ENCODE assay signal across 9 cellular contexts in the genomic region with DNA sequence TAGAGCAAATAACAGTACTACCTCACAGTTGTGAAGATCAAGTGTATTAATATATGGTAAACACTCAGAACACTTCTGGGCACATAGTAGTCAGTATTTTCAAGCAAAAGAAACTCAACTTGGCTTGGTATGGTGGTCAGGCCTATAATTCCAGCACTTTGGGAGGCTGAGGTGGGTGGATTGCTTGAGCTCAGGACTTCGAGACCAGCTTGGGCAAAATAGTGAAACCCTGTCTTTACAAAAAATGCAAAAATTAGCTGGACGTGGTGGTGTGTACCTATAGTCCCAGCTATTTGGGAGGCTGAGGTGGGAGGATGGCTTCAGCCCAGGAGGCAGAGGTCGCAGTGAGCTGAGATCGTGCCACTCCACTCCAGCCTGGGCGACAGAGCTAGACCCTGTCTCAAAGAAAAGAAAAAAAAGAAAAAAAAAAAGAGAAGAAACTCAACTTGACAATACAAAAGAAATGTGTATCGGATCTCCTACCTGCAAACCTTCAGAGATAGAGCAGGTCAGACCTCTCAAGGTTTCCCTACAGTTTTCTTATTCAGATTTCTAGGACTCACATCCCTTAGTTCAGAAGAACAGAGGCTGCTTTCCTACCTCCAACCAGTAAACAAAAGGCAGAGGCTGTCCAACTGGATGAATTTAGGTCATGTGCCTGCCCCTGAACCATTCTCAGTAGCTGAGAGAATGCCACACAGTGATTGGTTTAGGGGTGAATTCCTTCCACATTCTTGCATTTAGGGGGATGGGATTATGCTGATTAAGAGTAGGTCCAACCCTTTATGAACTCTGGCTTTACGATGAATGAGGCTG. TPM values are rescaled to one million over a fixed set of nuclear protein-coding genes. Genes with fewer than 3 reads are reported as not detected.
DNase-seq lines count a peak whose midpoint lies in the region; ATAC-seq, FAIRE-seq and TF ChIP-seq lines count a peak whose summit lies in the region.
"Had no signal": no experiment of that assay in that cellular context is flagged by ENCODE, and none has a peak within 500 bp of the region (broad histone marks: within the 10 kb centered on the region; RNA-seq: fewer than 3 reads in every experiment).

No MANE protein-coding gene starts in this region.

- ATAC-seq in K562 (0 out of 3 replicates have a peak, but pooled peaks have one; percentile 3), left lobe of liver (no peak), GM21526 (IDR thresholded peaks at IDR 0.05; ENCODE audit: low FRiP score, unreplicated experiment) (no peak)
- ATAC-seq: activated T-cell treated with anti-CD3 and anti-CD28 coated beads, Interleukin-2, amount 50 U/mL, for 4 hours had no signal

- peak; percentile 59 for FAIRE-seq in K562 (lab: Jason Lieb, UNC)

- no TSS peak for BruUV-seq in K562 (replicated peaks; lab: Mats Ljungman, UMichigan)

- peaks cover 8 to 14% of the 10 kb centered on the region in 2 experiments for H3K4me1 ChIP-seq in K562 (replicated peaks in 1 of 2; ENCODE audit: control insufficient read depth in 2 of 2, insufficient read depth in 2 of 2, low read length in 2 of 2)

- in situ Hi-C loops in K562 (cut with MboI): no loop called here

- H3K4me2 ChIP-seq in K562 (ENCODE audit: insufficient read depth, low read length): 0 out of 2 replicates have a peak overlapping the region, but pooled peaks have one; percentile 9

- intact Hi-C loops in K562 (cut with micrococcal nuclease): no loop called here

- POLR2A ChIA-PET in K562 (lab: Yijun Ruan, JAX): interaction anchor here (0.7 to 0.8 kb wide), 2 partner anchors 14 to 422 kb away, joined by 3 read pairs; no protein-coding TSS in a partner anchor

- H3K9me3 ChIP-seq in K562 (replicated peaks; ENCODE audit: control insufficient read depth, insufficient read depth, low read depth, low read length): no peaks in the 10 kb centered on the region

- no peak overlapping the region for H3K4me3 ChIP-seq in K562

- peaks cover 34% of the 10 kb centered on the region for H3K79me2 ChIP-seq in K562 (ENCODE audit: control insufficient read depth, insufficient read depth, low read length)

- peak; percentile 59 for DNase-seq in DMS53 (lab: John Stamatoyannopoulos, UW)
- DNase-seq in LoVo (ENCODE audit: low spot score): peak; percentile 9
- DNase-seq in K562 (ENCODE audit: extremely low read depth in 1 of 4, low spot score in 3 of 4): peak; percentile 22 to 48 (median 30)
- peak; percentile 15 for DNase-seq in left lobe of liver (ENCODE audit: low spot score)
- no peak for DNase-seq in midbrain (lab: John Stamatoyannopoulos, UW)
- no peak for DNase-seq in GM19238 (ENCODE audit: insufficient read length, low spot score)
- DNase-seq in stimulated activated CD8-positive, alpha-beta memory T cell treated with anti-CD3 and anti-CD28 coated beads, Interleukin-4, amount 100 ng/mL, for 48 hours: no peak
- DNase-seq: activated T-cell treated with anti-CD3 and anti-CD28 coated beads, Interleukin-2, amount 50 U/mL, for 4 hours had no signal

- TF ChIP-seq CTCF in K562 (IDR thresholded peaks at IDR 0.05 in 2 of 3, conservative IDR thresholded peaks at IDR 0.05 in 1 of 3; ENCODE audit: insufficient read depth in 2 of 3, low read depth in 1 of 3, low read length in 3 of 3): no peak

- TF ChIP-seq POLR2A in K562 (conservative IDR thresholded peaks at IDR 0.05): no peak

- H4K20me1 ChIP-seq in K562 (replicated peaks; ENCODE audit: control insufficient read depth, insufficient read depth, low read length): no peaks in the 10 kb centered on the region

- no peaks in the 10 kb centered on the region for H3K27me3 ChIP-seq in K562 (ENCODE audit: control insufficient read depth in 2 of 2, insufficient read depth in 2 of 2, low read length in 2 of 2)

- WGBS in K562 (ENCODE audit: insufficient coverage, low coverage, missing lambda C conversion rate): 68% methylated on average over 7 of the region's 7 CpGs

- H2AFZ ChIP-seq in K562 (ENCODE audit: low read depth, low read length): peak overlapping the region; percentile 92

- no peak for TF ChIP-seq EP300 in K562 (IDR thresholded peaks at IDR 0.05; ENCODE audit: low read length)

- no peak overlapping the region for H3K27ac ChIP-seq in K562 (ENCODE audit: extremely low read depth, low read depth, low read length)

- H3K36me3 ChIP-seq in K562 (ENCODE audit: control insufficient read depth, insufficient read depth, low read length): peaks cover 28% of the 10 kb centered on the region; the same call in 2 of the 3 replicates

- H3K9me1 ChIP-seq in K562 (ENCODE audit: control insufficient read depth, insufficient read depth, low read length): no peaks in the 10 kb centered on the region

- CTCF ChIA-PET in K562 (lab: Yijun Ruan, JAX; ENCODE audit: low intra/inter-chr PET ratio): no interaction called here

- H3K9ac ChIP-seq in K562 (ENCODE audit: insufficient read depth in 1 of 2, low read depth in 2 of 2, low read length in 2 of 2): no peak overlapping the region

- no peak for TF ChIP-seq RAD21 in K562 (CRISPR knock-in tag; conservative IDR thresholded peaks at IDR 0.05 in 1 of 2, IDR thresholded peaks at IDR 0.05 in 1 of 2)

TF ChIP-seq in K562, 482 proteins besides CTCF, POLR2A, EP300 and RAD21 (continues in another document):
- TF ChIP-seq, protein P1, sequence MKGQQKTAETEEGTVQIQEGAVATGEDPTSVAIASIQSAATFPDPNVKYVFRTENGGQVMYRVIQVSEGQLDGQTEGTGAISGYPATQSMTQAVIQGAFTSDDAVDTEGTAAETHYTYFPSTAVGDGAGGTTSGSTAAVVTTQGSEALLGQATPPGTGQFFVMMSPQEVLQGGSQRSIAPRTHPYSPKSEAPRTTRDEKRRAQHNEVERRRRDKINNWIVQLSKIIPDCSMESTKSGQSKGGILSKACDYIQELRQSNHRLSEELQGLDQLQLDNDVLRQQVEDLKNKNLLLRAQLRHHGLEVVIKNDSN (CRISPR knock-in tag; IDR thresholded peaks at IDR 0.05): peak; percentile 53
- TF ChIP-seq HNRNPK (IDR thresholded peaks at IDR 0.05; ENCODE audit: low read depth, low read length, poor library complexity, severe bottlenecking) (no peak), RAD51 (IDR thresholded peaks at IDR 0.05; ENCODE audit: borderline replicate concordance, low read depth) (peak; percentile 54; the same call in 1 of the 2 replicates)
- TF ChIP-seq, protein P2, sequence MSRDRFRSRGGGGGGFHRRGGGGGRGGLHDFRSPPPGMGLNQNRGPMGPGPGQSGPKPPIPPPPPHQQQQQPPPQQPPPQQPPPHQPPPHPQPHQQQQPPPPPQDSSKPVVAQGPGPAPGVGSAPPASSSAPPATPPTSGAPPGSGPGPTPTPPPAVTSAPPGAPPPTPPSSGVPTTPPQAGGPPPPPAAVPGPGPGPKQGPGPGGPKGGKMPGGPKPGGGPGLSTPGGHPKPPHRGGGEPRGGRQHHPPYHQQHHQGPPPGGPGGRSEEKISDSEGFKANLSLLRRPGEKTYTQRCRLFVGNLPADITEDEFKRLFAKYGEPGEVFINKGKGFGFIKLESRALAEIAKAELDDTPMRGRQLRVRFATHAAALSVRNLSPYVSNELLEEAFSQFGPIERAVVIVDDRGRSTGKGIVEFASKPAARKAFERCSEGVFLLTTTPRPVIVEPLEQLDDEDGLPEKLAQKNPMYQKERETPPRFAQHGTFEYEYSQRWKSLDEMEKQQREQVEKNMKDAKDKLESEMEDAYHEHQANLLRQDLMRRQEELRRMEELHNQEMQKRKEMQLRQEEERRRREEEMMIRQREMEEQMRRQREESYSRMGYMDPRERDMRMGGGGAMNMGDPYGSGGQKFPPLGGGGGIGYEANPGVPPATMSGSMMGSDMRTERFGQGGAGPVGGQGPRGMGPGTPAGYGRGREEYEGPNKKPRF (IDR thresholded peaks at IDR 0.05; ENCODE audit: low read depth, low read length): no peak

RNA-seq across cellular contexts. Expression of a gene that starts 1.7 kb away (rescaled TPM):
- total RNA-seq in K562 (2011; cell fraction: chromatin; rRNA removed; ENCODE audit: low replicate concordance): 165 and 234 TPM in 2 replicates
- total RNA-seq in K562 (2011; cell fraction: nucleolus; rRNA removed): 104 and 108 TPM in 2 replicates
- 115 and 124 TPM in 2 replicates for total RNA-seq in K562 (2011; cell fraction: nucleoplasm; rRNA removed)
- total RNA-seq in K562 (2014; rRNA removed) (132 and 140 TPM in 2 replicates), K562 (2014; rRNA removed; fragmentation: Illumina TruSeq; extraction: Trizol) (241 and 267 TPM in 2 replicates), K562 (2015; rRNA removed; fragmentation: Illumina TruSeq; extraction: Trizol) (235 and 243 TPM in 2 replicates), K562 (2021) (219 and 223 TPM in 2 replicates), left lobe of liver (9.6 TPM)
- polyA plus RNA-seq in K562 (2011; rRNA removed) (200 and 229 TPM in 2 replicates), K562 (2014; fragmentation: Illumina TruSeq; extraction: Trizol) (232 and 250 TPM in 2 replicates), K562 (2014; fragmentation: Nextera tagmentation; extraction: Ambion mirVana) (100 to 1,000 TPM; 594 to 984 TPM), K562 (2014; rRNA removed) (136 and 162 TPM in 2 replicates)
- polyA plus RNA-seq in K562 (2011; cell fraction: cytosol; rRNA removed): 215 and 240 TPM in 2 replicates
- polyA plus RNA-seq in K562 (2011; cell fraction: nucleus; rRNA removed): 127 and 151 TPM in 2 replicates
- polyA plus RNA-seq in K562 (2012): 168 and 218 TPM in 2 replicates
- 466 and 590 TPM in 2 replicates for polyA minus RNA-seq in K562 (2011; rRNA and poly(A)+ RNA removed)
- polyA minus RNA-seq in K562 (2011; cell fraction: cytosol; rRNA and poly(A)+ RNA removed): 201 and 253 TPM in 2 replicates
- polyA minus RNA-seq in K562 (2011; cell fraction: nucleus; rRNA and poly(A)+ RNA removed): 75.3 and 108 TPM in 2 replicates

RNA-seq across cellular contexts. Expression of a gene that starts 37.6 kb away (rescaled TPM):
- total RNA-seq in K562 (2011; cell fraction: chromatin; rRNA removed; ENCODE audit: low replicate concordance): 8.4 TPM in 2 replicates
- total RNA-seq in K562 (2011; cell fraction: nucleolus; rRNA removed): 9.0 and 9.7 TPM in 2 replicates
- total RNA-seq in K562 (2011; cell fraction: nucleoplasm; rRNA removed): 9.8 and 10.7 TPM in 2 replicates
- 37.4 and 42.5 TPM in 2 replicates for total RNA-seq in K562 (2014; rRNA removed)
- total RNA-seq in K562 (2014; rRNA removed; fragmentation: Illumina TruSeq; extraction: Trizol): 23.6 and 24.7 TPM in 2 replicates
- 17.0 and 17.8 TPM in 2 replicates for total RNA-seq in K562 (2015; rRNA removed; fragmentation: Illumina TruSeq; extraction: Trizol)
- 25.2 and 27.6 TPM in 2 replicates for total RNA-seq in K562 (2021)
- polyA plus RNA-seq in K562 (2011; rRNA removed): 29.2 and 32.7 TPM in 2 replicates
- 22.6 and 29.6 TPM in 2 replicates for polyA plus RNA-seq in K562 (2011; cell fraction: cytosol; rRNA removed)
- 15.5 and 16.7 TPM in 2 replicates for polyA plus RNA-seq in K562 (2011; cell fraction: nucleus; rRNA removed)
- 19.9 and 20.2 TPM in 2 replicates for polyA plus RNA-seq in K562 (2012)
- 22.7 and 27.6 TPM in 2 replicates for polyA plus RNA-seq in K562 (2014; fragmentation: Illumina TruSeq; extraction: Trizol)
- 1 to 10 TPM; 8.6 to 9.9 TPM for polyA plus RNA-seq in K562 (2014; fragmentation: Nextera tagmentation; extraction: Ambion mirVana)
- polyA plus RNA-seq in K562 (2014; rRNA removed): 32.7 and 35.3 TPM in 2 replicates
- polyA minus RNA-seq in K562 (2011; rRNA and poly(A)+ RNA removed): 14.0 and 16.2 TPM in 2 replicates
- polyA minus RNA-seq in K562 (2011; cell fraction: cytosol; rRNA and poly(A)+ RNA removed): 7.6 and 11.4 TPM in 2 replicates
- 3.9 and 4.7 TPM in 2 replicates for polyA minus RNA-seq in K562 (2011; cell fraction: nucleus; rRNA and poly(A)+ RNA removed)
- total RNA-seq in left lobe of liver: 6.9 TPM

Comparison
In these comparisons a context has a peak if more than half of its experiments do, and no peak if none do; other contexts are left out.
1. DNase-seq: peak in DMS53 (single experiment), LoVo (single experiment), K562 (4 of 4) and left lobe of liver (single experiment); none in midbrain (single experiment), GM19238 (single experiment) and stimulated activated CD8-positive, alpha-beta memory T cell treated with anti-CD3 and anti-CD28 coated beads, Interleukin-4, amount 100 ng/mL, for 48 hours (single experiment).